ENCODE assay signal across 25 cellular contexts in genomic region chr3:61924065-61924740, GRCh38.
DNase-seq lines count a peak whose midpoint lies in the region; ATAC-seq and TF ChIP-seq lines count a peak whose summit lies in the region.
"Had no signal": no experiment of that assay in that cellular context is flagged by ENCODE, and none has a peak within 500 bp of the region (broad histone marks: within the 10 kb centered on the region; RNA-seq: fewer than 3 reads in every experiment).

No MANE protein-coding gene starts in this region.

- no peaks in the 10 kb centered on the region for H3K27me3 Mint-ChIP-seq in GM23338 (ENCODE audit: insufficient read depth, low read depth, poor library complexity)
- H3K27me3 Mint-ChIP-seq in nephron (ENCODE audit: low read depth) = no peaks in the 10 kb centered on the region

- 0 out of 2 replicates have a peak overlapping the region, but pooled peaks have one; percentile 9 for H3K4me2 ChIP-seq in GM23338

- H4K20me1 ChIP-seq in GM23338 (replicated peaks; ENCODE audit: insufficient read depth) = peaks cover 4% of the 10 kb centered on the region; the same call in 1 of the 2 replicates

- H3K27ac Mint-ChIP-seq in GM23338 = peak overlapping the region; percentile 44
- H3K27ac Mint-ChIP-seq in nephron = peak overlapping the region in 2 of 3 experiments; percentile 40 to 52
- H3K27ac Mint-ChIP-seq: memory B cell; naive thymus-derived CD8-positive, alpha-beta T cell; stimulated activated naive B cell treated with anti-CD40 and anti-IgM and Interleukin-4, amounts not matched to agents 10 μg/mL and 1 μg/mL and 100 μg/mL, for 72 hours had no signal

- no peak overlapping the region for H3K4me3 ChIP-seq in GM23338
- H3K4me3 ChIP-seq: dorsolateral prefrontal cortex, vagina had no signal

- H3K4me1 Mint-ChIP-seq in GM23338 (peaks cover 66% of the 10 kb centered on the region), nephron (peaks cover 40% of the 10 kb centered on the region)
- H3K4me1 Mint-ChIP-seq: memory B cell; naive thymus-derived CD8-positive, alpha-beta T cell; stimulated activated naive B cell treated with anti-CD40 and anti-IgM and Interleukin-4, amounts not matched to agents 10 μg/mL and 1 μg/mL and 100 μg/mL, for 72 hours had no signal

- no peaks in the 10 kb centered on the region for H3F3A ChIP-seq in GM23338 (replicated peaks; ENCODE audit: low read depth)

- no peak overlapping the region for H2AFZ ChIP-seq in GM23338

- TF ChIP-seq CTCF in GM23338 (conservative IDR thresholded peaks at IDR 0.05; ENCODE audit: low read depth in 2 of 2) = no peak
- TF ChIP-seq CTCF in nephron (IDR thresholded peaks at IDR 0.05; ENCODE audit: unreplicated experiment in 3 of 3) = no peak

- no peaks in the 10 kb centered on the region; the same call in 2 of the 3 replicates for H3K36me3 Mint-ChIP-seq in GM23338 (ENCODE audit: low read depth)
- no peaks in the 10 kb centered on the region for H3K36me3 Mint-ChIP-seq in nephron (ENCODE audit: low read depth)
- H3K36me3 Mint-ChIP-seq: memory B cell; naive thymus-derived CD8-positive, alpha-beta T cell; stimulated activated naive B cell treated with anti-CD40 and anti-IgM and Interleukin-4, amounts not matched to agents 10 μg/mL and 1 μg/mL and 100 μg/mL, for 72 hours had no signal

- DNase-seq in GM23338 (ENCODE audit: low spot score) (no peak), dermis blood vessel endothelial cell (peak; percentile 72), left cardiac atrium (peak; percentile 71), GM03348 (ENCODE audit: low spot score) (no peak), NCI-H2196 treated with DMSO at 0.1 percent for 48 hours (lab: John Stamatoyannopoulos, UW; ENCODE audit: unreplicated experiment) (no peak)
- DNase-seq: ACHN; activated CD4-positive, alpha-beta T cell treated with anti-CD3 and anti-CD28 coated beads for 1 hour; activated naive CD4-positive, alpha-beta T cell treated with Interleukin-2 at 50 U/mL for 16 hours; activated T-cell treated with anti-CD3 and anti-CD28 coated beads, Interleukin-2, amount 50 U/mL, for 4 hours; dorsolateral prefrontal cortex; islet precursor cell; naive thymus-derived CD8-positive, alpha-beta T cell; NCI-H187; NCI-H345; OCI-M1; SHP77; small intestine; stimulated activated naive B cell treated with anti-CD40 and anti-IgM and Interleukin-4, amounts not matched to agents 10 μg/mL and 1 μg/mL and 100 μg/mL, for 72 hours had no signal

- H3K9me3 Mint-ChIP-seq in GM23338 (no peaks in the 10 kb centered on the region), nephron (no peaks in the 10 kb centered on the region)
- H3K9me3 Mint-ChIP-seq: memory B cell; stimulated activated naive B cell treated with anti-CD40 and anti-IgM and Interleukin-4, amounts not matched to agents 10 μg/mL and 1 μg/mL and 100 μg/mL, for 72 hours had no signal

- 0 out of 2 replicates have a peak, but pooled peaks cover 3% of the 10 kb centered on the region for H3K9me2 ChIP-seq in GM23338 (ENCODE audit: insufficient read depth)

- H3K4me1 ChIP-seq in GM23338 (ENCODE audit: insufficient read depth) = peaks cover 55% of the 10 kb centered on the region

- H3K4me3 Mint-ChIP-seq in GM23338 (no peak overlapping the region), nephron (no peak overlapping the region)
- H3K4me3 Mint-ChIP-seq: activated T-cell treated with anti-CD3 and anti-CD28 coated beads, Interleukin-2, amount 50 U/mL, for 4 hours; memory B cell; naive thymus-derived CD8-positive, alpha-beta T cell; stimulated activated naive B cell treated with anti-CD40 and anti-IgM and Interleukin-4, amounts not matched to agents 10 μg/mL and 1 μg/mL and 100 μg/mL, for 72 hours had no signal

- intact Hi-C loops in left cardiac atrium (cut with DNase I) = loop anchor here in 1 of 2 donors (10.0 kb wide), 2 partner anchors 261 to 359 kb away; partner anchors contain the start of gene PTPRG

- no peak overlapping the region; the same call in 1 of the 2 replicates for H3K27ac ChIP-seq in GM23338 (ENCODE audit: low read depth)
- H3K27ac ChIP-seq: C4-2B, dorsolateral prefrontal cortex, epithelial cell of prostate, vagina had no signal

- H3K79me2 ChIP-seq in GM23338 (replicated peaks; ENCODE audit: insufficient read depth) = peaks cover 96% of the 10 kb centered on the region

- no peaks in the 10 kb centered on the region for H3K27me3 ChIP-seq in GM23338 (ENCODE audit: insufficient read depth)
- H3K27me3 ChIP-seq: dorsolateral prefrontal cortex, vagina had no signal

- no peaks in the 10 kb centered on the region for H3K36me3 ChIP-seq in GM23338 (ENCODE audit: insufficient read depth)
- H3K36me3 ChIP-seq: vagina had no signal

- ATAC-seq in GM23338 (no peak), left cardiac atrium (peak; percentile 51 to 62), GM19467 (IDR thresholded peaks at IDR 0.05; ENCODE audit: unreplicated experiment) (no peak), GM19463 (IDR thresholded peaks at IDR 0.05; ENCODE audit: unreplicated experiment) (no peak)
- ATAC-seq: activated T-cell treated with anti-CD3 and anti-CD28 coated beads, Interleukin-2, amount 50 U/mL, for 4 hours; naive thymus-derived CD8-positive, alpha-beta T cell; stimulated activated naive B cell treated with anti-CD40 and anti-IgM and Interleukin-4, amounts not matched to agents 10 μg/mL and 1 μg/mL and 100 μg/mL, for 72 hours had no signal

TF ChIP-seq in GM23338, 12 proteins besides CTCF, POLR2A, EP300 and RAD21 (continues in another document):
- no peak for TF ChIP-seq ZNF331 (CRISPR knock-in tag; IDR thresholded peaks at IDR 0.05; ENCODE audit: low read depth)
- no peak for TF ChIP-seq EZH2phosphoT487 (IDR thresholded peaks at IDR 0.05; ENCODE audit: unreplicated experiment)
- TF ChIP-seq ETS1 (IDR thresholded peaks at IDR 0.05) = no peak
- TF ChIP-seq ZNF114 (CRISPR knock-in tag; IDR thresholded peaks at IDR 0.05) = no peak
- no peak for TF ChIP-seq REST (IDR thresholded peaks at IDR 0.05; ENCODE audit: unreplicated experiment)
- TF ChIP-seq JUNB (IDR thresholded peaks at IDR 0.05; ENCODE audit: unreplicated experiment) = no peak
- TF ChIP-seq CREB1 (CRISPR knock-in tag; IDR thresholded peaks at IDR 0.05; ENCODE audit: low read depth) = no peak
- no peak for TF ChIP-seq EZH2 (IDR thresholded peaks at IDR 0.05; ENCODE audit: low read depth, unreplicated experiment)
- no peak for TF ChIP-seq STAT1 (IDR thresholded peaks at IDR 0.05; ENCODE audit: unreplicated experiment)
- no peak for TF ChIP-seq NANOG (IDR thresholded peaks at IDR 0.05; ENCODE audit: borderline replicate concordance)
- no peak for TF ChIP-seq POLR2AphosphoS5 (IDR thresholded peaks at IDR 0.05; ENCODE audit: low read depth)

Comparison
In these comparisons a context has a peak if more than half of its experiments do, and no peak if none do; other contexts are left out.
1. ATAC-seq: peak in left cardiac atrium (2 of 2); none in GM23338 (single experiment), GM19467 (single experiment) and GM19463 (single experiment).
2. DNase-seq: peak in dermis blood vessel endothelial cell (single experiment) and left cardiac atrium (single experiment); none in GM23338 (single experiment), GM03348 (single experiment) and NCI-H2196 treated with DMSO at 0.1 percent for 48 hours (single experiment).